ENCODE assay signal across 1 cellular context in genomic region chr2:70297828-70298227, GRCh38.
TF ChIP-seq lines count a peak whose summit lies in the region.

No MANE protein-coding gene starts in this region.

TF ChIP-seq in HEK293, 187 proteins besides CTCF, POLR2A, EP300 and RAD21:
- TF ChIP-seq, protein P1, sequence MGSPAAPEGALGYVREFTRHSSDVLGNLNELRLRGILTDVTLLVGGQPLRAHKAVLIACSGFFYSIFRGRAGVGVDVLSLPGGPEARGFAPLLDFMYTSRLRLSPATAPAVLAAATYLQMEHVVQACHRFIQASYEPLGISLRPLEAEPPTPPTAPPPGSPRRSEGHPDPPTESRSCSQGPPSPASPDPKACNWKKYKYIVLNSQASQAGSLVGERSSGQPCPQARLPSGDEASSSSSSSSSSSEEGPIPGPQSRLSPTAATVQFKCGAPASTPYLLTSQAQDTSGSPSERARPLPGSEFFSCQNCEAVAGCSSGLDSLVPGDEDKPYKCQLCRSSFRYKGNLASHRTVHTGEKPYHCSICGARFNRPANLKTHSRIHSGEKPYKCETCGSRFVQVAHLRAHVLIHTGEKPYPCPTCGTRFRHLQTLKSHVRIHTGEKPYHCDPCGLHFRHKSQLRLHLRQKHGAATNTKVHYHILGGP (tag by site-specific recombination; IDR thresholded peaks at IDR 0.05) = peak; percentile 84
